7 cellular contexts compared by ENCODE assay signal in genomic region chr3:47989981-47990440, GRCh38. TPM values are rescaled to one million over a fixed set of nuclear protein-coding genes. Genes with fewer than 3 reads are reported as not detected.
DNase-seq lines count a peak whose midpoint lies in the region; ATAC-seq and TF ChIP-seq lines count a peak whose summit lies in the region.

No MANE protein-coding gene starts in this region.

- TF ChIP-seq CTCF in GM12873 (IDR thresholded peaks at IDR 0.05; ENCODE audit: insufficient read depth, low read depth, low read length, missing control alignments) = peak; percentile 86
- TF ChIP-seq CTCF in omental fat pad (IDR thresholded peaks at IDR 0.05) = peak in 1 of 3 donors; percentile 65
- peak; percentile 85 to 90 (median 89) for TF ChIP-seq CTCF in testis (IDR thresholded peaks at IDR 0.05)

- DNase-seq in M059J (ENCODE audit: low read depth) (peak; percentile 87), SJCRH30 (peak; percentile 76 to 90), foreskin melanocyte (peak; percentile 66), omental fat pad (ENCODE audit: low spot score) (peak; percentile 31), testis (peak; percentile 89)
- peak; percentile 39 for DNase-seq in activated effector memory CD4-positive, alpha-beta T cell treated with Interleukin-2 at 50 U/mL for 16 hours

- WGBS in testis, 2 donors = 58% methylated on average over 2 of the region's 2 CpGs

- intact Hi-C loops in testis (cut with DNase I; ENCODE audit: low total_unique reads) = loop anchor here (10.0 kb wide), 1 partner anchor 165 kb away; no protein-coding TSS in a partner anchor

- H3K4me3 ChIP-seq in SJCRH30 (no peak overlapping the region), testis (no peak overlapping the region)

- TF ChIP-seq POLR2A in testis (IDR thresholded peaks at IDR 0.05) = no peak

- H3K27me3 ChIP-seq in SJCRH30 (no peaks in the 10 kb centered on the region), testis (no peaks in the 10 kb centered on the region)

- H3K9me3 ChIP-seq in SJCRH30 (replicated peaks) (no peaks in the 10 kb centered on the region), testis (no peaks in the 10 kb centered on the region)

- H3K27ac ChIP-seq in SJCRH30 (no peak overlapping the region), testis (peak overlapping the region in 1 of 2 donors; percentile 25)

- ATAC-seq in omental fat pad (ENCODE audit: low FRiP score) = peak; percentile 97

- H3K36me3 ChIP-seq in SJCRH30 = peaks cover 24% of the 10 kb centered on the region
- H3K36me3 ChIP-seq in testis (ENCODE audit: low read depth, missing control alignments) = no peaks in the 10 kb centered on the region

- no peaks in the 10 kb centered on the region for H3K4me1 ChIP-seq in SJCRH30
- H3K4me1 ChIP-seq in testis = peaks cover 4% of the 10 kb centered on the region

RNA-seq across cellular contexts. Expression of gene MAP4, which starts 26.2 kb away (rescaled TPM):
- 56.3 and 95.5 TPM in 2 replicates for total RNA-seq in M059J (2014; rRNA removed; shearing (Covaris generic))
- 62.5 and 65.4 TPM in 2 replicates for total RNA-seq in SJCRH30 (2014; rRNA removed; shearing (Covaris generic))
- total RNA-seq in omental fat pad = 100 to 1,000 TPM; 108 to 186 (median 150) TPM
- total RNA-seq in testis = 100 to 1,000 TPM; 226 to 241 TPM
- polyA plus RNA-seq in testis (ENCODE audit: insufficient read depth, low read depth, low replicate concordance) = 195 TPM

Comparison
In these comparisons a context has a peak if more than half of its experiments do, and no peak if none do; other contexts are left out.
1. DNase-seq: peak in every context shown above with its lines; median percentile 89 in testis; 87 in M059J; 83 in SJCRH30; 66 in foreskin melanocyte; 39 in activated effector memory CD4-positive, alpha-beta T cell treated with Interleukin-2 at 50 U/mL for 16 hours; 31 in omental fat pad.